24 cellular contexts compared by ENCODE assay signal in genomic region chr15:80476036-80476435, GRCh38.
"Had no signal": no experiment of that assay in that cellular context is flagged by ENCODE, and none has a peak within 500 bp of the region (broad histone marks: within the 10 kb centered on the region; RNA-seq: fewer than 3 reads in every experiment).

No MANE protein-coding gene starts in this region.

- DNase-seq: activated B cell treated with CpG ODN at 0.5 μM for 24 hours; activated CD4-positive, alpha-beta T cell treated with anti-CD3 and anti-CD28 coated beads, Interleukin-2, amount 50 U/mL, for 1 hour; activated CD8-positive, alpha-beta T cell treated with anti-CD3 and anti-CD28 coated beads for 36 hours; activated gamma-delta T cell treated with Interleukin-2 at 50 U/mL for 16 hours; activated naive CD4-positive, alpha-beta T cell treated with anti-CD3 and anti-CD28 coated beads, Interleukin-2, amount 50 U/mL, for 16 hours; activated T-cell treated with anti-CD3 and anti-CD28 coated beads, Interleukin-2, amount 50 U/mL, for 4 hours; amygdala; effector memory CD8-positive, alpha-beta T cell; foreskin fibroblast; head of caudate nucleus; hypothalamus; immature natural killer cell; naive thymus-derived CD8-positive, alpha-beta T cell; nucleus accumbens; psoas muscle; stimulated activated CD4-positive, alpha-beta T cell treated with anti-CD3 and anti-CD28 coated beads, Interleukin-15, amount 100 ng/mL, for 24 hours; stimulated activated CD4-positive, alpha-beta T cell treated with anti-CD3 and anti-CD28 coated beads, Interleukin-2, amount 100 ng/mL, for 24 hours; stimulated activated naive B cell treated with anti-CD40 and anti-IgM and Interleukin-4, amounts not matched to agents 10 μg/mL and 1 μg/mL and 100 μg/mL, for 72 hours; stomach; thyroid gland; upper lobe of left lung had no signal

- H3K79me2 ChIP-seq: parathyroid adenoma had no signal

- H3K27me3 ChIP-seq: stomach, thyroid gland, upper lobe of left lung had no signal

- ATAC-seq: activated CD8-positive, alpha-beta T cell treated with anti-CD3 and anti-CD28 coated beads for 36 hours; activated T-cell treated with anti-CD3 and anti-CD28 coated beads, Interleukin-2, amount 50 U/mL, for 4 hours; activated T-helper 17 cell treated with anti-CD3 and anti-CD28 coated beads, Interleukin-2, amount 50 U/mL, for 72 hours; effector memory CD8-positive, alpha-beta T cell; naive thymus-derived CD8-positive, alpha-beta T cell; psoas muscle; stimulated activated naive B cell treated with anti-CD40 and anti-IgM and Interleukin-4, amounts not matched to agents 10 μg/mL and 1 μg/mL and 100 μg/mL, for 72 hours had no signal

- H3K9me3 ChIP-seq: stomach, thyroid gland, upper lobe of left lung had no signal

- H3K36me3 ChIP-seq: thyroid gland, upper lobe of left lung had no signal

- H3K4me3 ChIP-seq: coronary artery, psoas muscle, stomach, thyroid gland, upper lobe of left lung had no signal

- H2AFZ ChIP-seq: parathyroid adenoma had no signal

- H3K9ac ChIP-seq: parathyroid adenoma had no signal

- H3K4me1 ChIP-seq: parathyroid adenoma, psoas muscle, thyroid gland had no signal

- H3K27ac ChIP-seq: coronary artery, parathyroid adenoma, psoas muscle, stomach, thyroid gland, upper lobe of left lung had no signal
